In genomic region chr10:125977206-125977605, GRCh38 we compare ENCODE assay signal across 13 cellular contexts.
DNase-seq lines count a peak whose midpoint lies in the region; ATAC-seq and TF ChIP-seq lines count a peak whose summit lies in the region.
"Had no signal": no experiment of that assay in that cellular context is flagged by ENCODE, and none has a peak within 500 bp of the region (broad histone marks: within the 10 kb centered on the region; RNA-seq: fewer than 3 reads in every experiment).

No MANE protein-coding gene starts in this region.

- peak overlapping the region in 1 of 3 experiments; percentile 45; a peak in 1 of 7 replicates for H3K27ac Mint-ChIP-seq in H9
- H3K27ac Mint-ChIP-seq: activated CD4-positive, alpha-beta memory T cell treated with anti-CD3 and anti-CD28 coated beads, Interleukin-2, amount 10 ng/mL, durations not matched to agents 7 days and 5 days; T-helper 1 cell treated with Interleukin-12 subunit alpha and Interleukin-12 subunit beta and Interleukin-4 antibody, amounts not matched to agents 30 μg/mL and 1 μg/mL, for 36 hours had no signal

- peaks cover 0 to 2% (median 0%) of the 10 kb centered on the region in 3 experiments; a peak in 1 of 7 replicates for H3K36me3 Mint-ChIP-seq in H9 (ENCODE audit: insufficient read depth in 1 of 3, low read depth in 3 of 3)

- no peak overlapping the region for H2AFZ ChIP-seq in H9 (ENCODE audit: low read length)

- no peak overlapping the region for H3K18ac ChIP-seq in H9 (ENCODE audit: insufficient read length, low read depth, low read length)

- H4K91ac ChIP-seq in H9 (ENCODE audit: insufficient read length, low read depth, low read length), result no peak overlapping the region

- no CpG with 5 or more reads among the region's 4 CpGs for WGBS in H9 (ENCODE audit: extremely low coverage, insufficient read length, low lambda C conversion rate)

- H3T11ph ChIP-seq in H9 (ENCODE audit: low read length), result no peak overlapping the region

- no peak overlapping the region for H2BK120ac ChIP-seq in H9 (ENCODE audit: low read depth, low read length, poor library complexity, severe bottlenecking)

- no peak overlapping the region for H3K56ac ChIP-seq in H9 (ENCODE audit: insufficient read length, low read depth, low read length)

- H3K36me3 ChIP-seq in A673 (ENCODE audit: insufficient read depth, low read length, poor library complexity, severe bottlenecking) (no peaks in the 10 kb centered on the region), Panc1 (ENCODE audit: control insufficient read depth, insufficient read depth, low read length) (no peaks in the 10 kb centered on the region)
- H3K36me3 ChIP-seq: Peyer's patch had no signal

- intact Hi-C loops in A673 (cut with micrococcal nuclease; ENCODE audit: unreplicated experiment) (no loop called here), Panc1 (cut with micrococcal nuclease; ENCODE audit: unreplicated experiment) (loop anchor here (10.0 kb wide), 1 partner anchor 112 kb away; no protein-coding TSS in a partner anchor)

- no peak overlapping the region for H2BK15ac ChIP-seq in H9 (ENCODE audit: low read depth, low read length)

- peaks cover 29 to 31% of the 10 kb centered on the region in 2 experiments for H3K4me1 Mint-ChIP-seq in H9
- H3K4me1 Mint-ChIP-seq: activated CD4-positive, alpha-beta memory T cell treated with anti-CD3 and anti-CD28 coated beads, Interleukin-2, amount 10 ng/mL, durations not matched to agents 7 days and 5 days had no signal

- H3K4me1 ChIP-seq in A673 (ENCODE audit: insufficient read depth, low read length, poor library complexity, severe bottlenecking) (no peaks in the 10 kb centered on the region), H9 (ENCODE audit: insufficient read depth, low read length) (no peaks in the 10 kb centered on the region), Panc1 (ENCODE audit: control insufficient read depth, insufficient read depth, low read length) (0 out of 2 replicates have a peak, but pooled peaks cover 3% of the 10 kb centered on the region)
- H3K4me1 ChIP-seq: Peyer's patch had no signal

- no peaks in the 10 kb centered on the region for H3K23me2 ChIP-seq in H9 (ENCODE audit: insufficient read length, low read depth, low read length, poor library complexity, severe bottlenecking)

- H4K20me1 ChIP-seq in H9 (ENCODE audit: control insufficient read depth, insufficient read depth, insufficient read length), result no peaks in the 10 kb centered on the region

- no peak overlapping the region for H3K4ac ChIP-seq in H9 (ENCODE audit: low read depth, low read length)

- no peak overlapping the region for H2BK20ac ChIP-seq in H9 (ENCODE audit: low read depth, low read length, poor library complexity, severe bottlenecking)

- H3K79me2 ChIP-seq in H9 (ENCODE audit: insufficient read depth, low read length), result no peaks in the 10 kb centered on the region

- H3K79me1 ChIP-seq in H9 (ENCODE audit: insufficient read depth, low read depth, low read length, poor library complexity, severe bottlenecking), result no peaks in the 10 kb centered on the region

- POLR2A ChIA-PET in A673 (lab: Charles Lee; ENCODE audit: low non-redundant PET) (no interaction called here), Panc1 (lab: Charles Lee) (interaction anchor here (0.5 kb wide), 1 partner anchor 43 kb away, joined by 11 read pairs; no protein-coding TSS in a partner anchor)

- no peaks in the 10 kb centered on the region for H3K27me3 ChIP-seq in A673 (replicated peaks; ENCODE audit: insufficient read depth, low read depth, low read length, poor library complexity)
- no peaks in the 10 kb centered on the region for H3K27me3 ChIP-seq in H9 (ENCODE audit: insufficient read depth, low read length)
- no peaks in the 10 kb centered on the region for H3K27me3 ChIP-seq in Panc1 (ENCODE audit: control insufficient read depth, insufficient read depth, low read length)
- H3K27me3 ChIP-seq: Peyer's patch had no signal

- no peak overlapping the region for H2BK5ac ChIP-seq in H9 (ENCODE audit: insufficient read length, low read length)

- ATAC-seq in Panc1 (no peak), GM21423 (IDR thresholded peaks at IDR 0.05; ENCODE audit: unreplicated experiment) (no peak)

- CTCF ChIA-PET in A673 (lab: Charles Lee), result no interaction called here
- CTCF ChIA-PET in Panc1 (lab: Charles Lee), result no interaction called here

- no peak overlapping the region for H3K23ac ChIP-seq in H9 (ENCODE audit: insufficient read length, low read depth, low read length)

- H3K9ac ChIP-seq in H9 (ENCODE audit: extremely low read depth, insufficient read length, low read length), result no peak overlapping the region

- TF ChIP-seq CTCF in A673 (conservative IDR thresholded peaks at IDR 0.05; ENCODE audit: low read depth, low read length), result peak; percentile 58
- peak; percentile 55; the same call in 2 of the 3 replicates for TF ChIP-seq CTCF in H9 (conservative IDR thresholded peaks at IDR 0.05)
- peak; percentile 67 for TF ChIP-seq CTCF in Panc1 (IDR thresholded peaks at IDR 0.05)

- no peak overlapping the region for H4K5ac ChIP-seq in H9 (ENCODE audit: insufficient read length, low read depth, low read length)

- H3K4me2 ChIP-seq in H9 (ENCODE audit: insufficient read depth, insufficient read length, low read length), result no peak overlapping the region

- no TSS peak for BruUV-seq in A673 (replicated peaks; lab: Mats Ljungman, UMichigan)
- no TSS peak for BruUV-seq in Panc1 (replicated peaks; lab: Mats Ljungman, UMichigan)

- H3K27ac ChIP-seq in A673 (ENCODE audit: low read depth, low read length, poor library complexity, severe bottlenecking) (no peak overlapping the region), H9 (ENCODE audit: insufficient read length, low read depth, low read length) (no peak overlapping the region), Panc1 (ENCODE audit: low read length) (no peak overlapping the region)
- H3K27ac ChIP-seq: Peyer's patch had no signal

- H3K9me3 Mint-ChIP-seq in H9, result no peaks in the 10 kb centered on the region
- H3K9me3 Mint-ChIP-seq: activated CD4-positive, alpha-beta memory T cell treated with anti-CD3 and anti-CD28 coated beads, Interleukin-2, amount 10 ng/mL, durations not matched to agents 7 days and 5 days; T-helper 1 cell treated with Interleukin-12 subunit alpha and Interleukin-12 subunit beta and Interleukin-4 antibody, amounts not matched to agents 30 μg/mL and 1 μg/mL, for 36 hours had no signal

- no peak overlapping the region for H3K14ac ChIP-seq in H9 (ENCODE audit: insufficient read depth, low read length)

- no peak overlapping the region for H3K4me3 Mint-ChIP-seq in H9
- H3K4me3 Mint-ChIP-seq: activated CD4-positive, alpha-beta memory T cell treated with anti-CD3 and anti-CD28 coated beads, Interleukin-2, amount 10 ng/mL, durations not matched to agents 7 days and 5 days; T-helper 1 cell treated with Interleukin-12 subunit alpha and Interleukin-12 subunit beta and Interleukin-4 antibody, amounts not matched to agents 30 μg/mL and 1 μg/mL, for 36 hours had no signal

- H2BK12ac ChIP-seq in H9 (ENCODE audit: insufficient read length, low read depth, low read length), result no peak overlapping the region

- H4K8ac ChIP-seq in H9 (replicated peaks; ENCODE audit: insufficient read length, low read depth, low read length), result no peak overlapping the region

- in situ Hi-C loops in Panc1 (cut with HindIII; ENCODE audit: low pct_unique_long_range_greater_than_20kb, low sequenced_read_pairs), result no loop called here

- TF ChIP-seq POLR2A in erythroblast (IDR thresholded peaks at IDR 0.05; ENCODE audit: low read length), result no peak

- peak; percentile 25 for DNase-seq in A673 (ENCODE audit: low spot score)
- no peak for DNase-seq in H9
- no peak for DNase-seq in Panc1 (ENCODE audit: low read depth, low spot score)
- DNase-seq in erythroblast (lab: John Stamatoyannopoulos, UW), result peak; percentile 13 to 34
- DNase-seq in cerebellum (ENCODE audit: low spot score), result no peak
- DNase-seq in NCI-H1694 (lab: John Stamatoyannopoulos, UW), result no peak
- DNase-seq in GM19238 (ENCODE audit: insufficient read length, low spot score), result no peak
- DNase-seq: activated CD4-positive, alpha-beta memory T cell treated with anti-CD3 and anti-CD28 coated beads, Interleukin-2, amount 10 ng/mL, durations not matched to agents 7 days and 5 days; caudate nucleus; Peyer's patch; stimulated activated CD4-positive, alpha-beta T cell treated with anti-CD3 and anti-CD28 coated beads, Interleukin-2, amount 100 ng/mL, for 24 hours had no signal

- no peaks in the 10 kb centered on the region for H3K9me3 ChIP-seq in A673 (ENCODE audit: low read depth, low read length, poor library complexity, severe bottlenecking)
- H3K9me3 ChIP-seq in H9 (ENCODE audit: control insufficient read depth, low read depth, low read length), result no peaks in the 10 kb centered on the region
- H3K9me3 ChIP-seq in Panc1 (ENCODE audit: control insufficient read depth, insufficient read depth, low read depth, low read length), result no peaks in the 10 kb centered on the region
- H3K9me3 ChIP-seq: Peyer's patch had no signal

- H3K27me3 Mint-ChIP-seq in H9 (ENCODE audit: low read depth), result no peaks in the 10 kb centered on the region; the same call in 1 of the 2 replicates
- H3K27me3 Mint-ChIP-seq: activated CD4-positive, alpha-beta memory T cell treated with anti-CD3 and anti-CD28 coated beads, Interleukin-2, amount 10 ng/mL, durations not matched to agents 7 days and 5 days had no signal

- no peak overlapping the region for H2AK5ac ChIP-seq in H9 (ENCODE audit: insufficient read length, low read length)

- H3K4me3 ChIP-seq in A673 (ENCODE audit: low read depth, low read length, poor library complexity, severe bottlenecking) (no peak overlapping the region), Panc1 (ENCODE audit: low read depth in 2 of 2, low read length in 2 of 2) (no peak overlapping the region)
- H3K4me3 ChIP-seq: Peyer's patch had no signal

Comparison
In these comparisons a context has a peak if more than half of its experiments do, and no peak if none do; other contexts are left out.
1. DNase-seq: peak in A673 (single experiment) and erythroblast (2 of 2); none in H9 (single experiment), Panc1 (single experiment), cerebellum (single experiment), NCI-H1694 (single experiment) and GM19238 (single experiment).
2. Peak in every context shown above with its lines, with median percentiles within 50 percentile points of each other: CTCF ChIP-seq.